ENCODE assay signal across 8 cellular contexts in genomic region chr10:14560274-14560673, GRCh38.
DNase-seq lines count a peak whose midpoint lies in the region; ATAC-seq and TF ChIP-seq lines count a peak whose summit lies in the region.

No MANE protein-coding gene starts in this region.

- no peak overlapping the region for H2BK15ac ChIP-seq in IMR-90 (ENCODE audit: low read depth, low read length)

- intact Hi-C loops in IMR-90 (cut with micrococcal nuclease) = no loop called here
- intact Hi-C loops in activated CD4-positive, alpha-beta T cell treated with anti-CD3 and anti-CD28 coated beads for 36 hours (cut with DNase I, micrococcal nuclease) = loop anchor here (1.0 to 5.0 kb wide), 6 partner anchors 28 to 562 kb away; no protein-coding TSS in a partner anchor

- H3K36me3 ChIP-seq in IMR-90 (ENCODE audit: control insufficient read depth, insufficient read depth, low read length) = no peaks in the 10 kb centered on the region
- H3K36me3 ChIP-seq in WERI-Rb-1 = no peaks in the 10 kb centered on the region

- dilution Hi-C loops in IMR-90 (cut with HindIII; ENCODE audit: low sequenced_read_pairs, unreplicated experiment) = no loop called here

- H3K27ac Mint-ChIP-seq in activated CD4-positive, alpha-beta T cell treated with anti-CD3 and anti-CD28 coated beads for 36 hours = peak overlapping the region; percentile 87

- H3K9me1 ChIP-seq in IMR-90 (ENCODE audit: insufficient read depth, low read length) = peaks cover 38% of the 10 kb centered on the region

- no peak overlapping the region for H3K56ac ChIP-seq in IMR-90 (ENCODE audit: extremely low read depth, insufficient read depth, low read length)

- peaks cover 34 to 83% of the 10 kb centered on the region in 2 experiments for H3K79me1 ChIP-seq in IMR-90 (ENCODE audit: low read depth in 1 of 2, low read length in 2 of 2)

- H4K8ac ChIP-seq in IMR-90 (ENCODE audit: low read depth in 2 of 2, low read length in 2 of 2) = no peak overlapping the region

- no peak for TF ChIP-seq RAD21 in IMR-90 (IDR thresholded peaks at IDR 0.05; ENCODE audit: low read length)

- no peak overlapping the region for H4K5ac ChIP-seq in IMR-90 (ENCODE audit: low read depth, low read length)

- peaks cover 95% of the 10 kb centered on the region for H3K4me1 Mint-ChIP-seq in activated CD4-positive, alpha-beta T cell treated with anti-CD3 and anti-CD28 coated beads for 36 hours

- H3K4ac ChIP-seq in IMR-90 (ENCODE audit: low read depth, low read length) = no peak overlapping the region

- no peak overlapping the region for H2BK20ac ChIP-seq in IMR-90 (ENCODE audit: low read depth, low read length)

- peaks cover 82% of the 10 kb centered on the region for H4K20me1 ChIP-seq in IMR-90 (ENCODE audit: insufficient read depth, low read length)

- DNase-seq in Ammon's horn (ENCODE audit: low spot score) = peak; percentile 53
- DNase-seq in IMR-90 = peak; percentile 85
- peak; percentile 86 for DNase-seq in activated CD4-positive, alpha-beta T cell treated with anti-CD3 and anti-CD28 coated beads for 36 hours
- peak; percentile 8 to 36 for DNase-seq in erythroblast (lab: John Stamatoyannopoulos, UW)
- peak; percentile 88 for DNase-seq in stimulated activated CD4-positive, alpha-beta T cell treated with anti-CD3 and anti-CD28 coated beads, Interleukin-1b, Interleukin-23, amount 100 ng/mL, for 48 hours
- DNase-seq in WERI-Rb-1 = no peak
- DNase-seq in central memory CD4-positive, alpha-beta T cell = no peak
- no peak for DNase-seq in effector CD4-positive, alpha-beta T cell

- H3K4me3 Mint-ChIP-seq in activated CD4-positive, alpha-beta T cell treated with anti-CD3 and anti-CD28 coated beads for 36 hours = peak overlapping the region; percentile 26

- no TSS peak for BruUV-seq in IMR-90 (replicated peaks; lab: Mats Ljungman, UMichigan)

- POLR2A ChIA-PET in IMR-90 (lab: Charles Lee; ENCODE audit: unreplicated experiment) = no interaction called here
- POLR2A ChIA-PET in activated CD4-positive, alpha-beta T cell treated with anti-CD3 and anti-CD28 coated beads for 36 hours (lab: Charles Lee) = interaction anchor here (1.2 kb wide), 1 partner anchor 11 kb away, joined by 3 read pairs; no protein-coding TSS in a partner anchor

- no peak overlapping the region for H3K9ac ChIP-seq in IMR-90 (ENCODE audit: low read depth, low read length)

- H3K27me3 ChIP-seq in IMR-90 (ENCODE audit: control insufficient read depth, insufficient read depth, low read length) (no peaks in the 10 kb centered on the region), WERI-Rb-1 (ENCODE audit: insufficient read depth, low read depth, severe bottlenecking) (no peaks in the 10 kb centered on the region)

- H2AK9ac ChIP-seq in IMR-90 (replicated peaks; ENCODE audit: low read depth, low read length, poor library complexity) = no peak overlapping the region

- H2AK5ac ChIP-seq in IMR-90 (ENCODE audit: low read depth, low read length) = peak overlapping the region; percentile 45; the same call in 1 of the 2 replicates

- H2AFZ ChIP-seq in IMR-90 (replicated peaks; ENCODE audit: low read length, poor library complexity) = no peak overlapping the region

- H3K4me1 ChIP-seq in IMR-90 (ENCODE audit: control insufficient read depth, insufficient read depth, low read length) = peaks cover 32% of the 10 kb centered on the region

- H3K23ac ChIP-seq in IMR-90 (ENCODE audit: low read depth, low read length) = no peak overlapping the region

- TF ChIP-seq CTCF in IMR-90 (conservative IDR thresholded peaks at IDR 0.05; ENCODE audit: low read depth, low read length) (no peak), WERI-Rb-1 (IDR thresholded peaks at IDR 0.05; ENCODE audit: low read depth, low read length) (no peak)

- no peaks in the 10 kb centered on the region for H3K27me3 Mint-ChIP-seq in activated CD4-positive, alpha-beta T cell treated with anti-CD3 and anti-CD28 coated beads for 36 hours

- peak; percentile 44; the same call in 1 of the 2 replicates for ATAC-seq in IMR-90 (ENCODE audit: low read depth)
- peak; percentile 68 for ATAC-seq in activated CD4-positive, alpha-beta T cell treated with anti-CD3 and anti-CD28 coated beads for 36 hours

- CTCF ChIA-PET in IMR-90 (lab: Yijun Ruan, JAX) = no interaction called here
- CTCF ChIA-PET in activated CD4-positive, alpha-beta T cell treated with anti-CD3 and anti-CD28 coated beads for 36 hours (lab: Charles Lee) = interaction anchor here (1.0 to 1.5 kb wide), 4 partner anchors 15 to 262 kb away, joined by 3 to 8 read pairs (median 3); no protein-coding TSS in a partner anchor

- TF ChIP-seq POLR2A in IMR-90 (IDR thresholded peaks at IDR 0.05; ENCODE audit: low read depth, low read length) (no peak), erythroblast (IDR thresholded peaks at IDR 0.05; ENCODE audit: low read length) (no peak)

- no peak overlapping the region for H2BK120ac ChIP-seq in IMR-90 (ENCODE audit: low read depth, low read length)

- WGBS in IMR-90 (ENCODE audit: extremely low coverage in 2 of 2, insufficient read length in 1 of 2), 2 experiments = 80% methylated on average over 3 of the region's 9 CpGs; no CpG with 5 or more reads in 1 of the 2 experiments

- H3K9me3 ChIP-seq in IMR-90 (ENCODE audit: control insufficient read depth, insufficient read depth, low read length) (no peaks in the 10 kb centered on the region), WERI-Rb-1 (ENCODE audit: severe bottlenecking) (no peaks in the 10 kb centered on the region)

- in situ Hi-C loops in IMR-90 (cut with MboI; ENCODE audit: low sequenced_read_pairs) = no loop called here

- H3K14ac ChIP-seq in IMR-90 (replicated peaks; ENCODE audit: low read depth, low read length) = no peak overlapping the region

- H2BK5ac ChIP-seq in IMR-90 (ENCODE audit: low read depth, low read length, poor library complexity, severe bottlenecking) = no peak overlapping the region

- no peaks in the 10 kb centered on the region for H3K9me3 Mint-ChIP-seq in activated CD4-positive, alpha-beta T cell treated with anti-CD3 and anti-CD28 coated beads for 36 hours (ENCODE audit: low read depth)

- no peak overlapping the region for H3K18ac ChIP-seq in IMR-90 (ENCODE audit: low read depth, low read length)

- no peak overlapping the region for H3K4me2 ChIP-seq in IMR-90 (ENCODE audit: low read depth, low read length)

- peaks cover 34% of the 10 kb centered on the region for H3K36me3 Mint-ChIP-seq in activated CD4-positive, alpha-beta T cell treated with anti-CD3 and anti-CD28 coated beads for 36 hours (ENCODE audit: low read depth)

- no peak overlapping the region for H4K91ac ChIP-seq in IMR-90 (ENCODE audit: insufficient read depth, low read depth, low read length)

- H3K27ac ChIP-seq in IMR-90 (ENCODE audit: insufficient read depth, low read length) = no peak overlapping the region
- H3K27ac ChIP-seq in WERI-Rb-1 = no peak overlapping the region

- no peak overlapping the region for H3K4me3 ChIP-seq in IMR-90 (ENCODE audit: insufficient read depth, low read depth, low read length)
- no peak overlapping the region for H3K4me3 ChIP-seq in WERI-Rb-1 (ENCODE audit: low read depth, low read length)

TF ChIP-seq in IMR-90, 13 proteins besides CTCF, POLR2A, EP300 and RAD21:
- TF ChIP-seq CEBPB (IDR thresholded peaks at IDR 0.05; ENCODE audit: low read depth, low read length) = peak; percentile 86
- peak; percentile 16; the same call in 1 of the 2 replicates for TF ChIP-seq FOS (IDR thresholded peaks at IDR 0.05; ENCODE audit: low read depth, low read length)
- no peak for TF ChIP-seq SMC3 (IDR thresholded peaks at IDR 0.05; ENCODE audit: low read depth, low read length)
TF ChIP-seq in IMR-90: peak in this region for 2.

Comparison
In these comparisons a context has a peak if more than half of its experiments do, and no peak if none do; other contexts are left out.
1. DNase-seq: peak in Ammon's horn (single experiment), IMR-90 (single experiment), activated CD4-positive, alpha-beta T cell treated with anti-CD3 and anti-CD28 coated beads for 36 hours (single experiment), erythroblast (2 of 2) and stimulated activated CD4-positive, alpha-beta T cell treated with anti-CD3 and anti-CD28 coated beads, Interleukin-1b, Interleukin-23, amount 100 ng/mL, for 48 hours (single experiment); none in WERI-Rb-1 (single experiment), central memory CD4-positive, alpha-beta T cell (single experiment) and effector CD4-positive, alpha-beta T cell (single experiment).